In genomic region chr19:14536926-14537692, GRCh38 we compare ENCODE assay signal across 8 cellular contexts. TPM values are rescaled to one million over a fixed set of nuclear protein-coding genes. Genes with fewer than 3 reads are reported as not detected.
DNase-seq lines count a peak whose midpoint lies in the region; ATAC-seq and TF ChIP-seq lines count a peak whose summit lies in the region.

No MANE protein-coding gene starts in this region.

- no peaks in the 10 kb centered on the region for H3K27me3 Mint-ChIP-seq in activated T-helper 17 cell treated with anti-CD3 and anti-CD28 coated beads, Interleukin-2, amount 50 U/mL, for 72 hours

- H3K9me3 ChIP-seq in right atrium auricular region (no peaks in the 10 kb centered on the region), smooth muscle cell (replicated peaks; ENCODE audit: low read depth) (no peaks in the 10 kb centered on the region)

- no peak overlapping the region for H3K9ac ChIP-seq in smooth muscle cell (ENCODE audit: low read depth)

- peak; percentile 55 for DNase-seq in AG20443 (ENCODE audit: low spot score)
- peak; percentile 24 to 40 for DNase-seq in Kasumi-1 (lab: John Stamatoyannopoulos, UW)
- DNase-seq in right atrium auricular region (ENCODE audit: low spot score) = peak; percentile 76
- no peak for DNase-seq in smooth muscle cell (lab: John Stamatoyannopoulos, UW; ENCODE audit: unreplicated experiment)
- DNase-seq in NCI-H1436 treated with DMSO at 0.1 percent for 48 hours (lab: John Stamatoyannopoulos, UW) = no peak

- TF ChIP-seq CTCF in right atrium auricular region (IDR thresholded peaks at IDR 0.05) (no peak), smooth muscle cell (IDR thresholded peaks at IDR 0.05; ENCODE audit: borderline replicate concordance, insufficient read depth, poor library complexity, severe bottlenecking) (no peak)

- H3K4me1 Mint-ChIP-seq in activated T-helper 17 cell treated with anti-CD3 and anti-CD28 coated beads, Interleukin-2, amount 50 U/mL, for 72 hours = no peaks in the 10 kb centered on the region

- peaks cover 0 to 18% of the 10 kb centered on the region in 2 donors for H3K4me1 ChIP-seq in right atrium auricular region
- H3K4me1 ChIP-seq in smooth muscle cell (ENCODE audit: low read depth) = no peaks in the 10 kb centered on the region

- H3K36me3 Mint-ChIP-seq in activated T-helper 17 cell treated with anti-CD3 and anti-CD28 coated beads, Interleukin-2, amount 50 U/mL, for 72 hours (ENCODE audit: low read depth) = peaks cover 22% of the 10 kb centered on the region

- no peak overlapping the region for H3K27ac Mint-ChIP-seq in activated T-helper 17 cell treated with anti-CD3 and anti-CD28 coated beads, Interleukin-2, amount 50 U/mL, for 72 hours

- peak overlapping the region; percentile 57 for H3K4me2 ChIP-seq in smooth muscle cell

- ATAC-seq in activated T-helper 17 cell treated with anti-CD3 and anti-CD28 coated beads, Interleukin-2, amount 50 U/mL, for 72 hours (replicated peaks) = peak; percentile 64
- ATAC-seq in HG02938 (IDR thresholded peaks at IDR 0.05; ENCODE audit: unreplicated experiment) (no peak), HG02870 (IDR thresholded peaks at IDR 0.05; ENCODE audit: unreplicated experiment) (no peak)

- 19% methylated on average over 13 of the region's 24 CpGs for WGBS in smooth muscle cell (ENCODE audit: low lambda C conversion rate)

- H3K27me3 ChIP-seq in right atrium auricular region = no peaks in the 10 kb centered on the region
- H3K27me3 ChIP-seq in smooth muscle cell (ENCODE audit: low read depth) = no peaks in the 10 kb centered on the region

- H3K4me3 ChIP-seq in right atrium auricular region (peak overlapping the region in 1 of 2 donors; percentile 42), smooth muscle cell (no peak overlapping the region)

- H3K36me3 ChIP-seq in right atrium auricular region (no peaks in the 10 kb centered on the region), smooth muscle cell (ENCODE audit: low read depth) (no peaks in the 10 kb centered on the region)

- no peak overlapping the region for H3K4me3 Mint-ChIP-seq in activated T-helper 17 cell treated with anti-CD3 and anti-CD28 coated beads, Interleukin-2, amount 50 U/mL, for 72 hours

- no peak overlapping the region for H2AFZ ChIP-seq in smooth muscle cell (ENCODE audit: low read depth)

- peaks cover 32% of the 10 kb centered on the region for H3K79me2 ChIP-seq in smooth muscle cell (ENCODE audit: low read depth)

- peak overlapping the region in 1 of 2 donors; percentile 48 for H3K27ac ChIP-seq in right atrium auricular region
- no peak overlapping the region for H3K27ac ChIP-seq in smooth muscle cell (ENCODE audit: low read depth)

- peaks cover 8% of the 10 kb centered on the region for H3F3A ChIP-seq in smooth muscle cell (ENCODE audit: low read depth)

- no peaks in the 10 kb centered on the region for H3K9me3 Mint-ChIP-seq in activated T-helper 17 cell treated with anti-CD3 and anti-CD28 coated beads, Interleukin-2, amount 50 U/mL, for 72 hours

- peaks cover 76% of the 10 kb centered on the region for H4K20me1 ChIP-seq in smooth muscle cell (ENCODE audit: low read depth)

RNA-seq across cellular contexts. Expression of gene TECR, which starts 7.7 kb away (rescaled TPM):
- 100 to 1,000 TPM; 100 to 139 TPM for total RNA-seq in activated T-helper 17 cell treated with anti-CD3 and anti-CD28 coated beads, Interleukin-2, amount 50 U/mL, for 72 hours
- 10 to 100 TPM; 60.3 to 63.9 TPM for total RNA-seq in right atrium auricular region
- 80.6 and 86.1 TPM in 2 replicates for total RNA-seq in smooth muscle cell
- 216 and 252 TPM in 2 replicates for polyA plus RNA-seq in smooth muscle cell

RNA-seq across cellular contexts. Expression of gene DNAJB1, which starts 18.9 kb away (rescaled TPM):
- 100 to 1,000 TPM in 1 of 2 donors, 10 to 100 TPM in 1; 79.4 to 140 TPM for total RNA-seq in activated T-helper 17 cell treated with anti-CD3 and anti-CD28 coated beads, Interleukin-2, amount 50 U/mL, for 72 hours
- total RNA-seq in right atrium auricular region = 10 to 100 TPM; 36.5 to 52.9 TPM
- 96.1 and 114 TPM in 2 replicates for total RNA-seq in smooth muscle cell
- polyA plus RNA-seq in smooth muscle cell = 152 and 175 TPM in 2 replicates

RNA-seq across cellular contexts. Expression of gene NDUFB7, which starts 34.8 kb away (rescaled TPM):
- 100 to 1,000 TPM in 1 of 2 donors, 10 to 100 TPM in 1; 79.7 to 132 TPM for total RNA-seq in activated T-helper 17 cell treated with anti-CD3 and anti-CD28 coated beads, Interleukin-2, amount 50 U/mL, for 72 hours
- total RNA-seq in right atrium auricular region = 100 to 1,000 TPM; 593 to 729 TPM
- total RNA-seq in smooth muscle cell = 238 and 316 TPM in 2 replicates
- 346 and 361 TPM in 2 replicates for polyA plus RNA-seq in smooth muscle cell

RNA-seq across cellular contexts. Expression of gene GIPC1, which starts 41.2 kb away (rescaled TPM):
- 10 to 100 TPM; 23.4 to 44.9 TPM for total RNA-seq in activated T-helper 17 cell treated with anti-CD3 and anti-CD28 coated beads, Interleukin-2, amount 50 U/mL, for 72 hours
- total RNA-seq in right atrium auricular region (10 to 100 TPM; 49.6 to 58.2 TPM), smooth muscle cell (73.0 and 81.8 TPM in 2 replicates)
- 142 and 178 TPM in 2 replicates for polyA plus RNA-seq in smooth muscle cell

RNA-seq across cellular contexts. Expression of gene CLEC17A, which starts 45.8 kb away (rescaled TPM):
- 1 to 10 TPM in 1 of 2 donors, under 1 TPM in 1; 0.78 to 2.0 TPM for total RNA-seq in activated T-helper 17 cell treated with anti-CD3 and anti-CD28 coated beads, Interleukin-2, amount 50 U/mL, for 72 hours
- total RNA-seq in right atrium auricular region (not detected), smooth muscle cell (not detected in 2 replicates)
- polyA plus RNA-seq in smooth muscle cell = not detected in 2 replicates

Comparison
In these comparisons a context has a peak if more than half of its experiments do, and no peak if none do; other contexts are left out.
1. DNase-seq: peak in AG20443 (single experiment), Kasumi-1 (2 of 2) and right atrium auricular region (single experiment); none in smooth muscle cell (single experiment) and NCI-H1436 treated with DMSO at 0.1 percent for 48 hours (single experiment).